In the genomic region with DNA sequence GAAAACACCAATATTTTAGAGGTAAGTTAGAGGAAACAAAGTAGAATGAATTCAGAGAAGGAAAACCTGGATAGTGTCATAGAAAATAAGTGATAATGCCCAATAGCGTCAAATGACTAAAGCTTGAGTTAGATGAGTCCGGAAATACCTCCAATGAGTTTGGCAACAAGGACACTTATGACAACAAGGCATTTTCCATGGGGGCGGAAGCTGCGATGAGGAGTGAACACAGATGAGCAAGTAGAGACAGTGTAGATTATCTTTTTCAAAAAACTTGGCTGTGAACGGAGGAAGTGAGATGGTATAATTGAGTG, we compare ENCODE assay signal across 8 cellular contexts. TPM values are rescaled to one million over a fixed set of nuclear protein-coding genes. Genes with fewer than 3 reads are reported as not detected.
A peak's percentile ranks its signal among the peaks of the same experiment; 100 is the strongest.
DNase-seq lines count a peak whose midpoint lies in the region; ATAC-seq and TF ChIP-seq lines count a peak whose summit lies in the region.

No MANE protein-coding gene starts in this region.

- DNase-seq in AG04450 (ENCODE audit: low read depth, low spot score) (no peak), HL-60 (ENCODE audit: low read depth in 1 of 2, low spot score in 1 of 2) (peak in 1 of 2 experiments; percentile 8), breast epithelium (ENCODE audit: low spot score in 2 of 2) (no peak), cerebellar nuclear complex (lab: John Stamatoyannopoulos, UW) (no peak), hypothalamus (lab: John Stamatoyannopoulos, UW) (no peak), HK-2 (ENCODE audit: unreplicated experiment) (no peak)

- H3K4me3 ChIP-seq in AG04450 (ENCODE audit: low read depth, low read length) (peak overlapping the region; percentile 84), HL-60 (replicated peaks; ENCODE audit: insufficient read depth, low read length) (peak overlapping the region; percentile 60), breast epithelium (peak overlapping the region; percentile 73 to 96 (median 94)), mucosa of rectum (ENCODE audit: low read length in 2 of 2) (peak overlapping the region; percentile 81 to 97)

- intact Hi-C loops in breast epithelium (cut with DNase I; ENCODE audit: low total_unique reads): no loop called here

- POLR2A ChIA-PET in AG04450 (lab: Yijun Ruan, JAX): interaction anchor here (0.6 to 1.1 kb wide), 5 partner anchors 10 to 488 kb away, joined by 3 to 4 read pairs (median 3); no protein-coding TSS in a partner anchor

- no peak overlapping the region for H3K27ac ChIP-seq in AG04450 (ENCODE audit: low read depth, low read length)
- H3K27ac ChIP-seq in HL-60 (replicated peaks): peak overlapping the region; percentile 87
- H3K27ac ChIP-seq in breast epithelium: peak overlapping the region; percentile 96 to 97
- H3K27ac ChIP-seq in mucosa of rectum (ENCODE audit: low read depth in 2 of 2, low read length in 2 of 2): peak overlapping the region; percentile 88 to 91

- H3K4me1 ChIP-seq in breast epithelium: no peaks in the 10 kb centered on the region
- peaks cover 0 to 8% of the 10 kb centered on the region in 2 donors for H3K4me1 ChIP-seq in mucosa of rectum (ENCODE audit: control insufficient read depth in 2 of 2, insufficient read depth in 2 of 2, low read length in 2 of 2)

- no peaks in the 10 kb centered on the region for H3K27me3 ChIP-seq in AG04450 (ENCODE audit: control insufficient read depth, insufficient read depth, low read length)
- no peaks in the 10 kb centered on the region for H3K27me3 ChIP-seq in HL-60 (ENCODE audit: insufficient read depth, poor library complexity, severe bottlenecking)
- no peaks in the 10 kb centered on the region for H3K27me3 ChIP-seq in breast epithelium
- H3K27me3 ChIP-seq in mucosa of rectum (ENCODE audit: control insufficient read depth in 2 of 2, insufficient read depth in 2 of 2, low read length in 2 of 2): no peaks in the 10 kb centered on the region

- no peak for TF ChIP-seq POLR2A in breast epithelium (IDR thresholded peaks at IDR 0.05)

- peaks cover 6% of the 10 kb centered on the region; the same call in 1 of the 2 replicates for H3K9me3 ChIP-seq in AG04450 (ENCODE audit: control insufficient read depth, insufficient read depth, low read length)
- H3K9me3 ChIP-seq in breast epithelium: no peaks in the 10 kb centered on the region
- H3K9me3 ChIP-seq in mucosa of rectum (ENCODE audit: control insufficient read depth in 2 of 2, low read length in 2 of 2): no peaks in the 10 kb centered on the region

- CTCF ChIA-PET in AG04450 (lab: Charles Lee): interaction anchor here (0.7 to 1.8 kb wide), 2 partner anchors 37 to 333 kb away, joined by 3 to 11 read pairs; no protein-coding TSS in a partner anchor

- H3K9ac ChIP-seq in mucosa of rectum (ENCODE audit: low read depth in 1 of 2, low read length in 2 of 2): peak overlapping the region; percentile 92 to 94

- TF ChIP-seq CTCF in AG04450 (IDR thresholded peaks at IDR 0.05; ENCODE audit: low read depth, low read length) (no peak), HL-60 (IDR thresholded peaks at IDR 0.05; ENCODE audit: insufficient read depth, low read length) (no peak), breast epithelium (IDR thresholded peaks at IDR 0.05) (no peak)

- no peaks in the 10 kb centered on the region for H3K36me3 ChIP-seq in breast epithelium
- no peaks in the 10 kb centered on the region for H3K36me3 ChIP-seq in mucosa of rectum (ENCODE audit: control insufficient read depth in 2 of 2, insufficient read depth in 2 of 2, low read length in 2 of 2)

- ATAC-seq in GM19351 (IDR thresholded peaks at IDR 0.05; ENCODE audit: unreplicated experiment): no peak

RNA-seq across cellular contexts. Expression of a gene that starts 0.4 kb away (rescaled TPM):
- 13.0 and 14.4 TPM in 2 replicates for polyA plus RNA-seq in AG04450 (2011; rRNA removed)
- 10.6 and 19.2 TPM in 2 replicates for polyA minus RNA-seq in AG04450 (2011; rRNA and poly(A)+ RNA removed)
- 10 to 100 TPM; 12.2 to 28.5 (median 20.6) TPM for total RNA-seq in breast epithelium
